1 cellular context compared by ENCODE assay signal in genomic region chr19:16625183-16625958, GRCh38.
TF ChIP-seq lines count a peak whose summit lies in the region.

No MANE protein-coding gene starts in this region.

TF ChIP-seq in GM23338, 12 proteins besides CTCF, POLR2A, EP300 and RAD21 (continued from another document):
- no peak for TF ChIP-seq ZNF462 (CRISPR knock-in tag; IDR thresholded peaks at IDR 0.05)
- TF ChIP-seq REST (IDR thresholded peaks at IDR 0.05; ENCODE audit: unreplicated experiment) = no peak
- TF ChIP-seq STAT1 (IDR thresholded peaks at IDR 0.05; ENCODE audit: unreplicated experiment) = no peak
- no peak for TF ChIP-seq EZH2 (IDR thresholded peaks at IDR 0.05; ENCODE audit: low read depth, unreplicated experiment)
- no peak for TF ChIP-seq ZNF114 (CRISPR knock-in tag; IDR thresholded peaks at IDR 0.05)
- TF ChIP-seq ETS1 (IDR thresholded peaks at IDR 0.05) = no peak
- no peak for TF ChIP-seq ZNF331 (CRISPR knock-in tag; IDR thresholded peaks at IDR 0.05; ENCODE audit: low read depth)
- no peak for TF ChIP-seq JUNB (IDR thresholded peaks at IDR 0.05; ENCODE audit: unreplicated experiment)
